ENCODE assay signal across 23 cellular contexts in the genomic region with DNA sequence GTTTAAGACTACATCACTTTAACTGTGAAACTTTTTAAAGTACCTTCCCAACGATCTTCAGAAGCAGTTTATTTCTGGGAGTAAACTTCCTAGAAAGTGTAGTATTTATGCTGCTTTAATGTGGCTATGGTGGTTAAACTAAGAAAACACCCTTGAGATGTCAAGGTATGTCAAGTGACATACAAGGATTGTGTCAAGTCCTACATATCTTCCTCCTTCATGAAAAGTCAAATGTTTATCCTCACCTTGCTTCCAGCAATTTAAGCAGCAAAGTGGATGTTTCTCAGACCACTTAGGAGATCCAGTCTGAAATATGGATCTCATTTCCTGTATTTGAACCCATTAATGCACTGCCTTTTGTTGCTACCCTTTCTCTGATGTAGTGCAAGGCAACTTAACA.
"Had no signal": no experiment of that assay in that cellular context is flagged by ENCODE, and none has a peak within 500 bp of the region (broad histone marks: within the 10 kb centered on the region; RNA-seq: fewer than 3 reads in every experiment).

No MANE protein-coding gene starts in this region.

- H3K27ac ChIP-seq: hepatocyte, neutrophil, spleen, tibial artery, upper lobe of left lung, vagina had no signal

- H3K27ac Mint-ChIP-seq: naive thymus-derived CD8-positive, alpha-beta T cell; stimulated activated memory B cell treated with anti-CD40 and anti-IgM and Interleukin-4, amounts not matched to agents 10 μg/mL and 1 μg/mL and 100 μg/mL, for 72 hours; stimulated activated naive CD8-positive, alpha-beta T cell treated with anti-CD3 and anti-CD28 coated beads, Interleukin-15, Interleukin-2, amounts not matched to agents 100 ng/mL and 50 ng/mL, for 24 hours had no signal

- H3K36me3 Mint-ChIP-seq: naive thymus-derived CD8-positive, alpha-beta T cell; stimulated activated memory B cell treated with anti-CD40 and anti-IgM and Interleukin-4, amounts not matched to agents 10 μg/mL and 1 μg/mL and 100 μg/mL, for 72 hours had no signal

- DNase-seq: dorsolateral prefrontal cortex; effector CD8-positive, alpha-beta T cell; foreskin melanocyte; head of caudate nucleus; kidney; left cardiac atrium; left ventricle myocardium superior; mammary epithelial cell; mucosa of descending colon; naive thymus-derived CD8-positive, alpha-beta T cell; posterior cingulate gyrus; spleen; stimulated activated CD4-positive, alpha-beta T cell treated with anti-CD3 and anti-CD28 coated beads, Interleukin-15, amount 100 ng/mL, for 24 hours; stimulated activated CD4-positive, alpha-beta T cell treated with anti-CD3 and anti-CD28 coated beads, Interleukin-1b, Interleukin-23, amount 100 ng/mL, for 48 hours; stimulated activated CD4-positive, alpha-beta T cell treated with anti-CD3 and anti-CD28 coated beads, Interleukin-4, amount 100 ng/mL, for 24 hours; tibial artery; upper lobe of left lung had no signal

- H3K27me3 ChIP-seq: dorsolateral prefrontal cortex, hepatocyte, neutrophil, spleen, tibial artery, upper lobe of left lung, vagina had no signal

- H3K79me2 ChIP-seq: hepatocyte had no signal

- H3K9me3 Mint-ChIP-seq: naive thymus-derived CD8-positive, alpha-beta T cell; stimulated activated memory B cell treated with anti-CD40 and anti-IgM and Interleukin-4, amounts not matched to agents 10 μg/mL and 1 μg/mL and 100 μg/mL, for 72 hours; stimulated activated naive CD8-positive, alpha-beta T cell treated with anti-CD3 and anti-CD28 coated beads, Interleukin-15, Interleukin-2, amounts not matched to agents 100 ng/mL and 50 ng/mL, for 24 hours had no signal

- H2AFZ ChIP-seq: hepatocyte had no signal

- H3K9me3 ChIP-seq: mucosa of descending colon, neutrophil, spleen, tibial artery, upper lobe of left lung, vagina had no signal

- ATAC-seq: left cardiac atrium; left ventricle myocardium superior; mucosa of descending colon; naive thymus-derived CD8-positive, alpha-beta T cell; sciatic nerve; stimulated activated memory B cell treated with anti-CD40 and anti-IgM and Interleukin-4, amounts not matched to agents 10 μg/mL and 1 μg/mL and 100 μg/mL, for 72 hours had no signal

- H3K4me3 Mint-ChIP-seq: naive thymus-derived CD8-positive, alpha-beta T cell; stimulated activated memory B cell treated with anti-CD40 and anti-IgM and Interleukin-4, amounts not matched to agents 10 μg/mL and 1 μg/mL and 100 μg/mL, for 72 hours; stimulated activated naive CD8-positive, alpha-beta T cell treated with anti-CD3 and anti-CD28 coated beads, Interleukin-15, Interleukin-2, amounts not matched to agents 100 ng/mL and 50 ng/mL, for 24 hours had no signal

- H3K4me1 Mint-ChIP-seq: stimulated activated memory B cell treated with anti-CD40 and anti-IgM and Interleukin-4, amounts not matched to agents 10 μg/mL and 1 μg/mL and 100 μg/mL, for 72 hours had no signal

- H3K4me3 ChIP-seq: dorsolateral prefrontal cortex, hepatocyte, mucosa of descending colon, spleen, tibial artery, upper lobe of left lung, vagina had no signal

- H3K36me3 ChIP-seq: neutrophil, vagina had no signal

- H3K4me2 ChIP-seq: hepatocyte had no signal

- H3K4me1 ChIP-seq: upper lobe of left lung had no signal
